Comparison of ENCODE assay signal across 2 cellular contexts in the genomic region with DNA sequence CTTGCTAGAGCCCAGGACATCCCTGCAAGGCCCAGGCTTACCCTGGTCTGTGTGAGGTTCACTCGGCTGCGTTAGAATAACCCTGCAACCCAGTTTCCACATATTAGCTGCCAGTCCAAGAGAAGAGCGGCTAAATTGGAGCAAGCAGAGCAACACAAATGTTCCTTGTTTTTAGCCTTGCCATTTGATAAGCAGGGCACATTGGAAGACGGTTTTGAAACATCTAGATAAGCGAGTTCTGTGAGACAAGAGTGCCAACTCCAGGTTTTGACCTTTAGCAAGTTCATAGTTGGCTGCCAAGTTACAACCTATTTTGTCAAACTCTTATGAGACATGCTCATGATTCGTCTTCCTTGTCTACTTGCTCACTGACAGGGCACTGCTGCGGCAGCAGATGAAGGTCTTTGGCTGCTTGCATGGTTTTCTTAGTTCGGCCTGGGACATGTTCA.
TF ChIP-seq lines count a peak whose summit lies in the region.

No MANE protein-coding gene starts in this region.

TF ChIP-seq in liver, 16 proteins besides CTCF, POLR2A, EP300 and RAD21 (continued from another document):
- TF ChIP-seq GABPA (IDR thresholded peaks at IDR 0.05 in 1 of 2, conservative IDR thresholded peaks at IDR 0.05 in 1 of 2) (no peak), JUND (IDR thresholded peaks at IDR 0.05) (peak; percentile 37 to 66), NR2F2 (IDR thresholded peaks at IDR 0.05) (no peak), SP1 (IDR thresholded peaks at IDR 0.05) (peak; percentile 47), YY1 (IDR thresholded peaks at IDR 0.05) (peak; percentile 50), HNF4A (conservative IDR thresholded peaks at IDR 0.05) (peak; percentile 73 to 81), TAF1 (conservative IDR thresholded peaks at IDR 0.05) (no peak)
- TF ChIP-seq, protein P1, sequence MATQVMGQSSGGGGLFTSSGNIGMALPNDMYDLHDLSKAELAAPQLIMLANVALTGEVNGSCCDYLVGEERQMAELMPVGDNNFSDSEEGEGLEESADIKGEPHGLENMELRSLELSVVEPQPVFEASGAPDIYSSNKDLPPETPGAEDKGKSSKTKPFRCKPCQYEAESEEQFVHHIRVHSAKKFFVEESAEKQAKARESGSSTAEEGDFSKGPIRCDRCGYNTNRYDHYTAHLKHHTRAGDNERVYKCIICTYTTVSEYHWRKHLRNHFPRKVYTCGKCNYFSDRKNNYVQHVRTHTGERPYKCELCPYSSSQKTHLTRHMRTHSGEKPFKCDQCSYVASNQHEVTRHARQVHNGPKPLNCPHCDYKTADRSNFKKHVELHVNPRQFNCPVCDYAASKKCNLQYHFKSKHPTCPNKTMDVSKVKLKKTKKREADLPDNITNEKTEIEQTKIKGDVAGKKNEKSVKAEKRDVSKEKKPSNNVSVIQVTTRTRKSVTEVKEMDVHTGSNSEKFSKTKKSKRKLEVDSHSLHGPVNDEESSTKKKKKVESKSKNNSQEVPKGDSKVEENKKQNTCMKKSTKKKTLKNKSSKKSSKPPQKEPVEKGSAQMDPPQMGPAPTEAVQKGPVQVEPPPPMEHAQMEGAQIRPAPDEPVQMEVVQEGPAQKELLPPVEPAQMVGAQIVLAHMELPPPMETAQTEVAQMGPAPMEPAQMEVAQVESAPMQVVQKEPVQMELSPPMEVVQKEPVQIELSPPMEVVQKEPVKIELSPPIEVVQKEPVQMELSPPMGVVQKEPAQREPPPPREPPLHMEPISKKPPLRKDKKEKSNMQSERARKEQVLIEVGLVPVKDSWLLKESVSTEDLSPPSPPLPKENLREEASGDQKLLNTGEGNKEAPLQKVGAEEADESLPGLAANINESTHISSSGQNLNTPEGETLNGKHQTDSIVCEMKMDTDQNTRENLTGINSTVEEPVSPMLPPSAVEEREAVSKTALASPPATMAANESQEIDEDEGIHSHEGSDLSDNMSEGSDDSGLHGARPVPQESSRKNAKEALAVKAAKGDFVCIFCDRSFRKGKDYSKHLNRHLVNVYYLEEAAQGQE (IDR thresholded peaks at IDR 0.05): peak; percentile 18
- TF ChIP-seq, protein P2, sequence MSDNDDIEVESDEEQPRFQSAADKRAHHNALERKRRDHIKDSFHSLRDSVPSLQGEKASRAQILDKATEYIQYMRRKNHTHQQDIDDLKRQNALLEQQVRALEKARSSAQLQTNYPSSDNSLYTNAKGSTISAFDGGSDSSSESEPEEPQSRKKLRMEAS (IDR thresholded peaks at IDR 0.05): peak; percentile 32
TF ChIP-seq in liver: peak in this region for 8.

TF ChIP-seq in HepG2, 621 proteins besides CTCF, POLR2A, EP300 and RAD21:
- TF ChIP-seq, protein P3, sequence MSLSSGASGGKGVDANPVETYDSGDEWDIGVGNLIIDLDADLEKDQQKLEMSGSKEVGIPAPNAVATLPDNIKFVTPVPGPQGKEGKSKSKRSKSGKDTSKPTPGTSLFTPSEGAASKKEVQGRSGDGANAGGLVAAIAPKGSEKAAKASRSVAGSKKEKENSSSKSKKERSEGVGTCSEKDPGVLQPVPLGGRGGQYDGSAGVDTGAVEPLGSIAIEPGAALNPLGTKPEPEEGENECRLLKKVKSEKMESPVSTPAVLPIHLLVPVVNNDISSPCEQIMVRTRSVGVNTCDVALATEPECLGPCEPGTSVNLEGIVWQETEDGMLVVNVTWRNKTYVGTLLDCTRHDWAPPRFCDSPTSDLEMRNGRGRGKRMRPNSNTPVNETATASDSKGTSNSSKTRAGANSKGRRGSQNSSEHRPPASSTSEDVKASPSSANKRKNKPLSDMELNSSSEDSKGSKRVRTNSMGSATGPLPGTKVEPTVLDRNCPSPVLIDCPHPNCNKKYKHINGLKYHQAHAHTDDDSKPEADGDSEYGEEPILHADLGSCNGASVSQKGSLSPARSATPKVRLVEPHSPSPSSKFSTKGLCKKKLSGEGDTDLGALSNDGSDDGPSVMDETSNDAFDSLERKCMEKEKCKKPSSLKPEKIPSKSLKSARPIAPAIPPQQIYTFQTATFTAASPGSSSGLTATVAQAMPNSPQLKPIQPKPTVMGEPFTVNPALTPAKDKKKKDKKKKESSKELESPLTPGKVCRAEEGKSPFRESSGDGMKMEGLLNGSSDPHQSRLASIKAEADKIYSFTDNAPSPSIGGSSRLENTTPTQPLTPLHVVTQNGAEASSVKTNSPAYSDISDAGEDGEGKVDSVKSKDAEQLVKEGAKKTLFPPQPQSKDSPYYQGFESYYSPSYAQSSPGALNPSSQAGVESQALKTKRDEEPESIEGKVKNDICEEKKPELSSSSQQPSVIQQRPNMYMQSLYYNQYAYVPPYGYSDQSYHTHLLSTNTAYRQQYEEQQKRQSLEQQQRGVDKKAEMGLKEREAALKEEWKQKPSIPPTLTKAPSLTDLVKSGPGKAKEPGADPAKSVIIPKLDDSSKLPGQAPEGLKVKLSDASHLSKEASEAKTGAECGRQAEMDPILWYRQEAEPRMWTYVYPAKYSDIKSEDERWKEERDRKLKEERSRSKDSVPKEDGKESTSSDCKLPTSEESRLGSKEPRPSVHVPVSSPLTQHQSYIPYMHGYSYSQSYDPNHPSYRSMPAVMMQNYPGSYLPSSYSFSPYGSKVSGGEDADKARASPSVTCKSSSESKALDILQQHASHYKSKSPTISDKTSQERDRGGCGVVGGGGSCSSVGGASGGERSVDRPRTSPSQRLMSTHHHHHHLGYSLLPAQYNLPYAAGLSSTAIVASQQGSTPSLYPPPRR (CRISPR knock-in tag; IDR thresholded peaks at IDR 0.05; ENCODE audit: borderline replicate concordance): no peak
- TF ChIP-seq SMAD3 (CRISPR knock-in tag; IDR thresholded peaks at IDR 0.05): no peak
- TF ChIP-seq, protein P4, sequence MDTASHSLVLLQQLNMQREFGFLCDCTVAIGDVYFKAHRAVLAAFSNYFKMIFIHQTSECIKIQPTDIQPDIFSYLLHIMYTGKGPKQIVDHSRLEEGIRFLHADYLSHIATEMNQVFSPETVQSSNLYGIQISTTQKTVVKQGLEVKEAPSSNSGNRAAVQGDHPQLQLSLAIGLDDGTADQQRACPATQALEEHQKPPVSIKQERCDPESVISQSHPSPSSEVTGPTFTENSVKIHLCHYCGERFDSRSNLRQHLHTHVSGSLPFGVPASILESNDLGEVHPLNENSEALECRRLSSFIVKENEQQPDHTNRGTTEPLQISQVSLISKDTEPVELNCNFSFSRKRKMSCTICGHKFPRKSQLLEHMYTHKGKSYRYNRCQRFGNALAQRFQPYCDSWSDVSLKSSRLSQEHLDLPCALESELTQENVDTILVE (CRISPR knock-in tag; IDR thresholded peaks at IDR 0.05): no peak
- TF ChIP-seq, protein P5, sequence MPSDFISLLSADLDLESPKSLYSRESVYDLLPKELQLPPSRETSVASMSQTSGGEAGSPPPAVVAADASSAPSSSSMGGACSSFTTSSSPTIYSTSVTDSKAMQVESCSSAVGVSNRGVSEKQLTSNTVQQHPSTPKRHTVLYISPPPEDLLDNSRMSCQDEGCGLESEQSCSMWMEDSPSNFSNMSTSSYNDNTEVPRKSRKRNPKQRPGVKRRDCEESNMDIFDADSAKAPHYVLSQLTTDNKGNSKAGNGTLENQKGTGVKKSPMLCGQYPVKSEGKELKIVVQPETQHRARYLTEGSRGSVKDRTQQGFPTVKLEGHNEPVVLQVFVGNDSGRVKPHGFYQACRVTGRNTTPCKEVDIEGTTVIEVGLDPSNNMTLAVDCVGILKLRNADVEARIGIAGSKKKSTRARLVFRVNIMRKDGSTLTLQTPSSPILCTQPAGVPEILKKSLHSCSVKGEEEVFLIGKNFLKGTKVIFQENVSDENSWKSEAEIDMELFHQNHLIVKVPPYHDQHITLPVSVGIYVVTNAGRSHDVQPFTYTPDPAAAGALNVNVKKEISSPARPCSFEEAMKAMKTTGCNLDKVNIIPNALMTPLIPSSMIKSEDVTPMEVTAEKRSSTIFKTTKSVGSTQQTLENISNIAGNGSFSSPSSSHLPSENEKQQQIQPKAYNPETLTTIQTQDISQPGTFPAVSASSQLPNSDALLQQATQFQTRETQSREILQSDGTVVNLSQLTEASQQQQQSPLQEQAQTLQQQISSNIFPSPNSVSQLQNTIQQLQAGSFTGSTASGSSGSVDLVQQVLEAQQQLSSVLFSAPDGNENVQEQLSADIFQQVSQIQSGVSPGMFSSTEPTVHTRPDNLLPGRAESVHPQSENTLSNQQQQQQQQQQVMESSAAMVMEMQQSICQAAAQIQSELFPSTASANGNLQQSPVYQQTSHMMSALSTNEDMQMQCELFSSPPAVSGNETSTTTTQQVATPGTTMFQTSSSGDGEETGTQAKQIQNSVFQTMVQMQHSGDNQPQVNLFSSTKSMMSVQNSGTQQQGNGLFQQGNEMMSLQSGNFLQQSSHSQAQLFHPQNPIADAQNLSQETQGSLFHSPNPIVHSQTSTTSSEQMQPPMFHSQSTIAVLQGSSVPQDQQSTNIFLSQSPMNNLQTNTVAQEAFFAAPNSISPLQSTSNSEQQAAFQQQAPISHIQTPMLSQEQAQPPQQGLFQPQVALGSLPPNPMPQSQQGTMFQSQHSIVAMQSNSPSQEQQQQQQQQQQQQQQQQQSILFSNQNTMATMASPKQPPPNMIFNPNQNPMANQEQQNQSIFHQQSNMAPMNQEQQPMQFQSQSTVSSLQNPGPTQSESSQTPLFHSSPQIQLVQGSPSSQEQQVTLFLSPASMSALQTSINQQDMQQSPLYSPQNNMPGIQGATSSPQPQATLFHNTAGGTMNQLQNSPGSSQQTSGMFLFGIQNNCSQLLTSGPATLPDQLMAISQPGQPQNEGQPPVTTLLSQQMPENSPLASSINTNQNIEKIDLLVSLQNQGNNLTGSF (CRISPR knock-in tag; IDR thresholded peaks at IDR 0.05): no peak
